ENCODE assay signal across 23 cellular contexts in the genomic region with DNA sequence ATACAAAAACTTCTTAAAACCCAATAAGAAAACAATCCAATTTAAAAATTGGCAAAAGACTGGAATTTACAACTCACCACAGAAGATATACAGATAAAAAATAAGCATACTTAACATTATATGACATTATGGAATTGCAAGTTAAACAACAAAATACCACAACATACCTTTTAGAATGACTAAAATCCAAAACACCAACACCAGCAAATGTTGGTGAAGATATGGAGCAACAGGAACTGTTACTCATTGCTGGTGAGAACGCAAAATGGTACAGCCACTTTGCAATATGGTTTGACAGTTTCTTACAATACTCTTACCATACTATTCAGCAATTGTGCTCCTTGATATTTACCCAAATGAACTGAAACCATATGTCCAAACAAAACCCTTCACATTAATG.
"Had no signal": no experiment of that assay in that cellular context is flagged by ENCODE, and none has a peak within 500 bp of the region (broad histone marks: within the 10 kb centered on the region; RNA-seq: fewer than 3 reads in every experiment).

No MANE protein-coding gene starts in this region.

- ATAC-seq: gastroesophageal sphincter, heart left ventricle, left cardiac atrium, pancreas, psoas muscle, T-cell, WTC11 had no signal

- H3K27me3 ChIP-seq: gastroesophageal sphincter, heart left ventricle, neutrophil, pancreas, right atrium auricular region, spleen, testis, uterus had no signal

- DNase-seq: activated CD4-positive, alpha-beta T cell treated with anti-CD3 and anti-CD28 coated beads, Interleukin-2, amount 50 U/mL, for 4 hours; activated CD8-positive, alpha-beta memory T cell treated with anti-CD3 and anti-CD28 coated beads, Interleukin-2, amount 50 U/mL, for 48 hours; activated naive CD4-positive, alpha-beta T cell treated with anti-CD3 and anti-CD28 coated beads for 36 hours; activated naive CD8-positive, alpha-beta T cell treated with anti-CD3 and anti-CD28 coated beads, Interleukin-2, amount 10 ng/mL, durations not matched to agents 7 days and 5 days; activated T-cell treated with anti-CD3 and anti-CD28 coated beads, Interleukin-2, amount 50 U/mL, for 48 hours; cerebellar nuclear complex; cortex of kidney; erythroblast; heart left ventricle; islet precursor cell; left cardiac atrium; pancreas; psoas muscle; spleen; stimulated activated CD4-positive, alpha-beta T cell treated with anti-CD3 and anti-CD28 coated beads, Interleukin-4, amount 100 ng/mL, for 1 hour; stimulated activated naive CD4-positive, alpha-beta T cell; T-cell; testis; uterus had no signal

- H3K4me3 ChIP-seq: gastroesophageal sphincter, heart left ventricle, pancreas, psoas muscle, right atrium auricular region, spleen, testis, uterus had no signal

- H3K4me1 ChIP-seq: gastroesophageal sphincter, heart left ventricle, pancreas, psoas muscle, right atrium auricular region, spleen, testis, uterus had no signal

- H3K27ac ChIP-seq: gastroesophageal sphincter, heart left ventricle, neutrophil, pancreas, psoas muscle, right atrium auricular region, spleen, testis, uterus had no signal
